In genomic region chr2:223093436-223093839, GRCh38 we compare ENCODE assay signal across 11 cellular contexts. TPM values are rescaled to one million over a fixed set of nuclear protein-coding genes. Genes with fewer than 3 reads are reported as not detected.
DNase-seq lines count a peak whose midpoint lies in the region; ATAC-seq and TF ChIP-seq lines count a peak whose summit lies in the region.
"Had no signal": no experiment of that assay in that cellular context is flagged by ENCODE, and none has a peak within 500 bp of the region (broad histone marks: within the 10 kb centered on the region; RNA-seq: fewer than 3 reads in every experiment).

No MANE protein-coding gene starts in this region.

- H3K9ac ChIP-seq in subcutaneous abdominal adipose tissue (ENCODE audit: low read length in 5 of 5), result no peak overlapping the region

- intact Hi-C loops in heart right ventricle (cut with DNase I), result loop anchor here in 3 of 10 donors (2.0 to 10.0 kb wide), 3 partner anchors 36 to 99 kb away; no protein-coding TSS in a partner anchor

- H3K27ac ChIP-seq in heart right ventricle (peak overlapping the region in 8 of 10 donors; percentile 5 to 70 (median 54)), subcutaneous abdominal adipose tissue (ENCODE audit: low read depth, low read length) (peak overlapping the region; percentile 19)

- ATAC-seq in SK-N-SH treated with all-trans-retinoic acid at 6 μM for 48 hours (peak; percentile 76), heart right ventricle (peak; percentile 47 to 86 (median 80))

- no peaks in the 10 kb centered on the region for H3K9me3 ChIP-seq in heart right ventricle
- H3K9me3 ChIP-seq in subcutaneous abdominal adipose tissue (ENCODE audit: control insufficient read depth in 5 of 5, low read length in 5 of 5), result no peaks in the 10 kb centered on the region

- H3K36me3 ChIP-seq in heart right ventricle (no peaks in the 10 kb centered on the region), subcutaneous abdominal adipose tissue (ENCODE audit: control insufficient read depth in 5 of 5, insufficient read depth in 5 of 5, low read length in 5 of 5) (no peaks in the 10 kb centered on the region)

- DNase-seq in HFF-Myc (ENCODE audit: extremely low read depth, low read depth) (peak; percentile 61), heart right ventricle (peak; percentile 57 to 65), NCI-H510A (lab: John Stamatoyannopoulos, UW) (no peak), NCI-H1930 (lab: John Stamatoyannopoulos, UW) (no peak), NCI-H146 (lab: John Stamatoyannopoulos, UW) (no peak)
- no peak for DNase-seq in activated CD4-positive, alpha-beta T cell treated with anti-CD3 and anti-CD28 coated beads, Interleukin-2, amount 50 U/mL, for 4 hours
- DNase-seq: cerebellar nuclear complex, DND-41, SHP77 treated with DMSO at 0.1 percent for 48 hours had no signal

- no peaks in the 10 kb centered on the region for H3K27me3 ChIP-seq in heart right ventricle
- H3K27me3 ChIP-seq in subcutaneous abdominal adipose tissue (ENCODE audit: control insufficient read depth in 5 of 5, insufficient read depth in 4 of 5, low read length in 5 of 5), result peaks cover 0 to 3% (median 0%) of the 10 kb centered on the region in 5 donors

- 14 to 21% methylated on average over 6 of the region's 6 CpGs for WGBS in heart right ventricle, 2 donors

- TF ChIP-seq CTCF in HFF-Myc (IDR thresholded peaks at IDR 0.05; ENCODE audit: low read depth, low read length, missing control alignments) (no peak), heart right ventricle (IDR thresholded peaks at IDR 0.05) (no peak)

- no peak overlapping the region for H3K4me3 ChIP-seq in HFF-Myc (replicated peaks; ENCODE audit: low read depth, low read length)
- no peak overlapping the region for H3K4me3 ChIP-seq in heart right ventricle
- H3K4me3 ChIP-seq in subcutaneous abdominal adipose tissue (ENCODE audit: low read depth in 1 of 5, low read length in 5 of 5), result peak overlapping the region in 2 of 5 donors; percentile 37

- H3K4me1 ChIP-seq in heart right ventricle (peaks cover 0 to 22% (median 14%) of the 10 kb centered on the region in 9 donors), subcutaneous abdominal adipose tissue (ENCODE audit: control insufficient read depth in 5 of 5, insufficient read depth in 5 of 5, low read length in 5 of 5) (peaks cover 0 to 12% (median 10%) of the 10 kb centered on the region in 5 donors)

TF ChIP-seq in SK-N-SH treated with all-trans-retinoic acid at 6 μM for 48 hours, 23 proteins besides CTCF, POLR2A, EP300 and RAD21:
- TF ChIP-seq ISL1 (CRISPR knock-in tag; IDR thresholded peaks at IDR 0.05) (peak; percentile 75), CSDC2 (CRISPR knock-in tag; IDR thresholded peaks at IDR 0.05) (0 out of 2 replicates have a peak, but pooled peaks have one; percentile 49), ZC3H10 (CRISPR knock-in tag; IDR thresholded peaks at IDR 0.05) (no peak), OSR1 (CRISPR knock-in tag; IDR thresholded peaks at IDR 0.05) (no peak)
TF ChIP-seq in SK-N-SH treated with all-trans-retinoic acid at 6 μM for 48 hours: peak in this region for 2.

RNA-seq across cellular contexts. Expression of gene KCNE4, which starts 41.4 kb away (rescaled TPM):
- 1 to 10 TPM in 7 of 10 donors, under 1 TPM in 3; 0.28 to 5.2 (median 1.2) TPM for total RNA-seq in heart right ventricle
- polyA plus RNA-seq in heart right ventricle, result 1 to 10 TPM; 2.4 TPM

Comparison
In these comparisons a context has a peak if more than half of its experiments do, and no peak if none do; other contexts are left out.
1. DNase-seq: peak in HFF-Myc (single experiment) and heart right ventricle (2 of 2); none in NCI-H510A (single experiment), activated CD4-positive, alpha-beta T cell treated with anti-CD3 and anti-CD28 coated beads, Interleukin-2, amount 50 U/mL, for 4 hours (0 of 2), NCI-H1930 (0 of 2) and NCI-H146 (single experiment).